ENCODE assay signal across 24 cellular contexts in genomic region chr14:58701156-58701555, GRCh38.
DNase-seq lines count a peak whose midpoint lies in the region; ATAC-seq and TF ChIP-seq lines count a peak whose summit lies in the region.
"Had no signal": no experiment of that assay in that cellular context is flagged by ENCODE, and none has a peak within 500 bp of the region (broad histone marks: within the 10 kb centered on the region; RNA-seq: fewer than 3 reads in every experiment).

No MANE protein-coding gene starts in this region.

- peak; percentile 25 for ATAC-seq in left ventricle myocardium superior
- no peak for ATAC-seq in Right ventricle myocardium inferior
- ATAC-seq in GM21528 (IDR thresholded peaks at IDR 0.05; ENCODE audit: low FRiP score, unreplicated experiment), result no peak
- no peak for ATAC-seq in psoas muscle
- ATAC-seq: K562, SK-N-SH treated with all-trans-retinoic acid at 6 μM for 48 hours had no signal

- H3K27me3 ChIP-seq in psoas muscle (ENCODE audit: insufficient read depth in 3 of 3, low read length in 2 of 3), result no peaks in the 10 kb centered on the region
- H3K27me3 ChIP-seq: BLaER1 treated with 17β-estradiol and CSF1 and Interleukin-3, amounts not matched to agents 10 nM and 100 nM; SJCRH30 had no signal

- peaks cover 5% of the 10 kb centered on the region for H3K27me3 Mint-ChIP-seq in brain

- H3K36me3 ChIP-seq in psoas muscle (ENCODE audit: insufficient read depth in 1 of 2, low read depth in 1 of 2), result no peaks in the 10 kb centered on the region
- H3K36me3 ChIP-seq: BLaER1 treated with 17β-estradiol and CSF1 and Interleukin-3, amounts not matched to agents 10 nM and 100 nM; SJCRH30 had no signal

- no peaks in the 10 kb centered on the region for H3K9me3 ChIP-seq in psoas muscle
- H3K9me3 ChIP-seq: SJCRH30 had no signal

- no peak overlapping the region for H3K4me3 ChIP-seq in psoas muscle
- H3K4me3 ChIP-seq: BLaER1 treated with 17β-estradiol and CSF1 and Interleukin-3, amounts not matched to agents 10 nM and 100 nM; K562; SJCRH30 had no signal

- WGBS in psoas muscle, 3 donors, result 28 to 40% (median 37%) methylated on average over 3 of the region's 3 CpGs

- no peaks in the 10 kb centered on the region for H3K36me3 Mint-ChIP-seq in brain

- no peak overlapping the region for H3K27ac ChIP-seq in psoas muscle
- H3K27ac ChIP-seq: BLaER1 treated with 17β-estradiol and CSF1 and Interleukin-3, amounts not matched to agents 10 nM and 100 nM; SJCRH30 had no signal

- peaks cover 80% of the 10 kb centered on the region for H3K4me1 Mint-ChIP-seq in brain

- intact Hi-C loops in left ventricle myocardium superior (cut with micrococcal nuclease) (no loop called here), Right ventricle myocardium inferior (cut with DNase I) (no loop called here), psoas muscle (cut with DNase I) (no loop called here)

- DNase-seq in left ventricle myocardium superior, result no peak
- no peak for DNase-seq in Right ventricle myocardium inferior (ENCODE audit: missing footprints)
- peak; percentile 22 for DNase-seq in inferior parietal cortex (ENCODE audit: extremely low spot score)
- no peak for DNase-seq in NCI-H226
- DNase-seq in stimulated activated CD4-positive, alpha-beta T cell treated with anti-CD3 and anti-CD28 coated beads, Interleukin-4, amount 100 ng/mL, for 24 hours, result no peak
- no peak for DNase-seq in psoas muscle
- DNase-seq: CD4-positive, alpha-beta T cell; COR-L47; DMS79; EL; GF-D8; Kasumi-1; NCI-H1105; NCI-H1436 treated with DMSO at 0.1 percent for 48 hours; NCI-H2029; NCI-H345; NCI-H524 treated with DMSO at 0.1 percent for 48 hours; NCI-H774; SJCRH30 had no signal

- peaks cover 15% of the 10 kb centered on the region for H3K4me1 ChIP-seq in psoas muscle
- H3K4me1 ChIP-seq: SJCRH30 had no signal

- H3K9me3 Mint-ChIP-seq in brain, result no peaks in the 10 kb centered on the region
- H3K9me3 Mint-ChIP-seq: CD4-positive, alpha-beta T cell had no signal

- H3K27ac Mint-ChIP-seq in brain, result peak overlapping the region in 3 of 5 experiments; percentile 19 to 87 (median 53)
- H3K27ac Mint-ChIP-seq: CD4-positive, alpha-beta T cell had no signal

- TF ChIP-seq CTCF in brain (conservative IDR thresholded peaks at IDR 0.05) (no peak), psoas muscle (IDR thresholded peaks at IDR 0.05) (no peak)

- H3K4me3 Mint-ChIP-seq in brain, result peak overlapping the region in 1 of 5 experiments; percentile 4
- H3K4me3 Mint-ChIP-seq: CD4-positive, alpha-beta T cell had no signal
